27 cellular contexts compared by ENCODE assay signal in genomic region chr16:27270389-27270788, GRCh38. TPM values are rescaled to one million over a fixed set of nuclear protein-coding genes. Genes with fewer than 3 reads are reported as not detected.
DNase-seq lines count a peak whose midpoint lies in the region; ATAC-seq and TF ChIP-seq lines count a peak whose summit lies in the region.
"Had no signal": no experiment of that assay in that cellular context is flagged by ENCODE, and none has a peak within 500 bp of the region (broad histone marks: within the 10 kb centered on the region; RNA-seq: fewer than 3 reads in every experiment).

No MANE protein-coding gene starts in this region.

- H3K36me3 ChIP-seq in PC-9 (ENCODE audit: low read depth) = no peaks in the 10 kb centered on the region
- H3K36me3 ChIP-seq in esophagus muscularis mucosa = no peaks in the 10 kb centered on the region
- H3K36me3 ChIP-seq: cardiac muscle cell, ovary, tibial nerve had no signal

- H3K4me3 Mint-ChIP-seq in activated naive CD4-positive, alpha-beta T cell treated with anti-CD3 and anti-CD28 coated beads, Interleukin-2, amount 10 ng/mL, durations not matched to agents 7 days and 5 days = no peak overlapping the region
- peak overlapping the region; percentile 95 to 97 for H3K4me3 Mint-ChIP-seq in stimulated activated naive CD8-positive, alpha-beta T cell treated with anti-CD3 and anti-CD28 coated beads, Interleukin-15, amount 100 ng/mL, for 72 hours

- no peak for TF ChIP-seq EP300 in esophagus muscularis mucosa (IDR thresholded peaks at IDR 0.05)

- H3K27me3 Mint-ChIP-seq in activated naive CD4-positive, alpha-beta T cell treated with anti-CD3 and anti-CD28 coated beads, Interleukin-2, amount 10 ng/mL, durations not matched to agents 7 days and 5 days = no peaks in the 10 kb centered on the region
- H3K27me3 Mint-ChIP-seq in stimulated activated naive CD8-positive, alpha-beta T cell treated with anti-CD3 and anti-CD28 coated beads, Interleukin-15, amount 100 ng/mL, for 72 hours = no peaks in the 10 kb centered on the region
- H3K27me3 Mint-ChIP-seq: CD4-positive, alpha-beta memory T cell had no signal

- no peak for TF ChIP-seq POLR2A in esophagus muscularis mucosa (IDR thresholded peaks at IDR 0.05; ENCODE audit: low read depth)

- no peaks in the 10 kb centered on the region for H3K9me3 ChIP-seq in PC-9 (ENCODE audit: insufficient read depth, low read depth)
- no peaks in the 10 kb centered on the region for H3K9me3 ChIP-seq in esophagus muscularis mucosa
- H3K9me3 ChIP-seq: heart right ventricle, ovary, tibial nerve had no signal

- no peak for TF ChIP-seq CTCF in PC-9 (conservative IDR thresholded peaks at IDR 0.05)
- TF ChIP-seq CTCF in esophagus muscularis mucosa (IDR thresholded peaks at IDR 0.05) = no peak

- ATAC-seq in stimulated activated naive CD8-positive, alpha-beta T cell treated with anti-CD3 and anti-CD28 coated beads, Interleukin-15, amount 100 ng/mL, for 72 hours = no peak
- ATAC-seq in GM21381 (IDR thresholded peaks at IDR 0.05; ENCODE audit: unreplicated experiment) = no peak
- ATAC-seq: GM12878, heart right ventricle, left ventricle myocardium superior, sciatic nerve had no signal

- POLR2A ChIA-PET in PC-9 (lab: Charles Lee; ENCODE audit: unreplicated experiment) = no interaction called here

- CTCF ChIA-PET in activated naive CD4-positive, alpha-beta T cell treated with anti-CD3 and anti-CD28 coated beads, Interleukin-2, amount 10 ng/mL, durations not matched to agents 7 days and 5 days (lab: Charles Lee) = interaction anchor here (3.9 kb wide), 1 partner anchor 35 kb away, joined by 17 read pairs; no protein-coding TSS in a partner anchor
- CTCF ChIA-PET in PC-9 (lab: Charles Lee) = interaction anchor here (2.3 kb wide), 1 partner anchor 35 kb away, joined by 5 read pairs; no protein-coding TSS in a partner anchor

- H2AFZ ChIP-seq in PC-9 = no peak overlapping the region
- H2AFZ ChIP-seq: GM23248 had no signal

- DNase-seq in activated naive CD4-positive, alpha-beta T cell treated with anti-CD3 and anti-CD28 coated beads, Interleukin-2, amount 10 ng/mL, durations not matched to agents 7 days and 5 days = no peak
- no peak for DNase-seq in activated naive CD4-positive, alpha-beta T cell treated with Interleukin-2 at 50 U/mL for 16 hours
- DNase-seq in PC-9 (no peak), esophagus muscularis mucosa (ENCODE audit: extremely low spot score) (peak; percentile 17), iPS-NIHi7 (ENCODE audit: extremely low spot score) (no peak), NK-92 (lab: John Stamatoyannopoulos, UW; ENCODE audit: unreplicated experiment) (no peak)
- DNase-seq in stimulated activated naive CD8-positive, alpha-beta T cell treated with anti-CD3 and anti-CD28 coated beads, Interleukin-15, amount 100 ng/mL, for 72 hours = no peak
- DNase-seq: activated CD4-positive, alpha-beta T cell treated with anti-CD3 and anti-CD28 coated beads for 48 hours; activated effector memory CD4-positive, alpha-beta T cell treated with Interleukin-2 at 50 U/mL for 16 hours; amygdala; CD4-positive, alpha-beta memory T cell; dermis blood vessel endothelial cell; DMS153; GF-D8; GM23248; heart right ventricle; left ventricle myocardium superior; NCI-H1694; NCI-H2171 treated with DMSO at 0.1 percent for 48 hours; NCI-H526 treated with DMSO at 0.1 percent for 48 hours; ovary had no signal

- peaks cover 80% of the 10 kb centered on the region for H3K4me1 Mint-ChIP-seq in activated naive CD4-positive, alpha-beta T cell treated with anti-CD3 and anti-CD28 coated beads, Interleukin-2, amount 10 ng/mL, durations not matched to agents 7 days and 5 days
- H3K4me1 Mint-ChIP-seq in stimulated activated naive CD8-positive, alpha-beta T cell treated with anti-CD3 and anti-CD28 coated beads, Interleukin-15, amount 100 ng/mL, for 72 hours = peaks cover 74% of the 10 kb centered on the region

- H3K9me2 ChIP-seq in PC-9 (ENCODE audit: insufficient read depth) = no peaks in the 10 kb centered on the region

- no peaks in the 10 kb centered on the region for H3K27me3 ChIP-seq in PC-9 (ENCODE audit: insufficient read depth, low read depth)
- H3K27me3 ChIP-seq in esophagus muscularis mucosa = no peaks in the 10 kb centered on the region
- H3K27me3 ChIP-seq: cardiac muscle cell, heart right ventricle, ovary, tibial nerve had no signal

- H3K4me1 ChIP-seq in PC-9 (replicated peaks; ENCODE audit: insufficient read depth) (peaks cover 27% of the 10 kb centered on the region), esophagus muscularis mucosa (peaks cover 9 to 21% (median 21%) of the 10 kb centered on the region in 4 donors)

- 92% methylated on average over 4 of the region's 4 CpGs for WGBS in esophagus muscularis mucosa

- H3K9me3 Mint-ChIP-seq in activated naive CD4-positive, alpha-beta T cell treated with anti-CD3 and anti-CD28 coated beads, Interleukin-2, amount 10 ng/mL, durations not matched to agents 7 days and 5 days = no peaks in the 10 kb centered on the region
- peaks cover 7 to 12% of the 10 kb centered on the region in 2 donors for H3K9me3 Mint-ChIP-seq in stimulated activated naive CD8-positive, alpha-beta T cell treated with anti-CD3 and anti-CD28 coated beads, Interleukin-15, amount 100 ng/mL, for 72 hours
- H3K9me3 Mint-ChIP-seq: CD4-positive, alpha-beta memory T cell had no signal

- peak overlapping the region; percentile 29 for H3K27ac Mint-ChIP-seq in activated naive CD4-positive, alpha-beta T cell treated with anti-CD3 and anti-CD28 coated beads, Interleukin-2, amount 10 ng/mL, durations not matched to agents 7 days and 5 days
- no peak overlapping the region for H3K27ac Mint-ChIP-seq in stimulated activated naive CD8-positive, alpha-beta T cell treated with anti-CD3 and anti-CD28 coated beads, Interleukin-15, amount 100 ng/mL, for 72 hours

- intact Hi-C loops in PC-9 (cut with micrococcal nuclease; ENCODE audit: unreplicated experiment) (no loop called here), esophagus muscularis mucosa (cut with DNase I) (no loop called here)

- no peaks in the 10 kb centered on the region for H4K20me1 ChIP-seq in PC-9 (ENCODE audit: insufficient read depth)

- no TSS peak for BruUV-seq in PC-9 (replicated peaks; lab: Mats Ljungman, UMichigan)

- H3K36me3 Mint-ChIP-seq in activated naive CD4-positive, alpha-beta T cell treated with anti-CD3 and anti-CD28 coated beads, Interleukin-2, amount 10 ng/mL, durations not matched to agents 7 days and 5 days = peaks cover 36% of the 10 kb centered on the region

- H3K4me2 ChIP-seq in PC-9 = peak overlapping the region; percentile 89; the same call in 1 of the 2 replicates

- H3F3A ChIP-seq in PC-9 (ENCODE audit: insufficient read depth, low read depth) = peaks cover 12% of the 10 kb centered on the region; the same call in 1 of the 2 replicates

- H3K79me2 ChIP-seq in PC-9 (ENCODE audit: low read depth) = peaks cover 39% of the 10 kb centered on the region

- H3K27ac ChIP-seq in PC-9 = no peak overlapping the region
- no peak overlapping the region for H3K27ac ChIP-seq in esophagus muscularis mucosa (replicated peaks in 1 of 4)
- H3K27ac ChIP-seq: cardiac muscle cell, GM23248, heart right ventricle, HL-60, ovary, tibial nerve had no signal

- H3K4me3 ChIP-seq in PC-9 (no peak overlapping the region), esophagus muscularis mucosa (no peak overlapping the region)
- H3K4me3 ChIP-seq: cardiac muscle cell, GM23248, heart right ventricle, ovary, tibial nerve had no signal

RNA-seq across cellular contexts. Expression of gene NSMCE1, which starts 1.8 kb away (rescaled TPM):
- total RNA-seq in PC-9 (2021) = 114 and 121 TPM in 2 replicates
- 10 to 100 TPM; 49.7 to 68.8 (median 64.0) TPM for total RNA-seq in esophagus muscularis mucosa

RNA-seq across cellular contexts. Expression of gene IL4R, which starts 43.4 kb away (rescaled TPM):
- total RNA-seq in PC-9 (2021) (65.3 and 76.5 TPM in 2 replicates), esophagus muscularis mucosa (100 to 1,000 TPM in 3 of 4 donors, 10 to 100 TPM in 1; 72.7 to 167 (median 116) TPM)
